In genomic region chr12:31874961-31875608, GRCh38 we compare ENCODE assay signal across 8 cellular contexts.
DNase-seq lines count a peak whose midpoint lies in the region; ATAC-seq and TF ChIP-seq lines count a peak whose summit lies in the region.

No MANE protein-coding gene starts in this region.

- no peaks in the 10 kb centered on the region for H3K27me3 ChIP-seq in MG63

- DNase-seq in AG09309 (ENCODE audit: low read depth) (peak; percentile 16), MG63 (peak; percentile 78), activated T-cell treated with anti-CD3 and anti-CD28 coated beads for 48 hours (ENCODE audit: low read depth) (peak; percentile 56), foreskin fibroblast (peak; percentile 69 to 74), retinal pigment epithelial cell (ENCODE audit: low read depth) (peak; percentile 6), NCI-H510A treated with DMSO at 0.1 percent for 48 hours (lab: John Stamatoyannopoulos, UW) (no peak), mesenteric fat pad (ENCODE audit: low spot score) (no peak)

- peak; percentile 80 for ATAC-seq in GM21447 (IDR thresholded peaks at IDR 0.05; ENCODE audit: unreplicated experiment)

- H3K9me3 ChIP-seq in MG63, result no peaks in the 10 kb centered on the region

- H3K36me3 ChIP-seq in MG63, result no peaks in the 10 kb centered on the region

- no peak overlapping the region for H3K4me3 ChIP-seq in AG09309 (ENCODE audit: control insufficient read depth, low read depth, low read length)
- H3K4me3 ChIP-seq in MG63, result no peak overlapping the region
- no peak overlapping the region for H3K4me3 ChIP-seq in foreskin fibroblast (ENCODE audit: low read depth in 1 of 2, low read length in 2 of 2)
- no peak overlapping the region for H3K4me3 ChIP-seq in retinal pigment epithelial cell (ENCODE audit: low read length)

- TF ChIP-seq CTCF in AG09309 (IDR thresholded peaks at IDR 0.05; ENCODE audit: control insufficient read depth, insufficient read depth, low read depth, low read length, missing control alignments), result no peak
- TF ChIP-seq CTCF in foreskin fibroblast (IDR thresholded peaks at IDR 0.05; ENCODE audit: low read depth, low read length), result no peak
- no peak for TF ChIP-seq CTCF in retinal pigment epithelial cell (conservative IDR thresholded peaks at IDR 0.05; ENCODE audit: low read depth, low read length)

Comparison
In these comparisons a context has a peak if more than half of its experiments do, and no peak if none do; other contexts are left out.
1. DNase-seq: peak in AG09309 (single experiment), MG63 (single experiment), activated T-cell treated with anti-CD3 and anti-CD28 coated beads for 48 hours (single experiment), foreskin fibroblast (2 of 2) and retinal pigment epithelial cell (single experiment); none in NCI-H510A treated with DMSO at 0.1 percent for 48 hours (single experiment) and mesenteric fat pad (single experiment).